ENCODE assay signal across 1 cellular context in the genomic region with DNA sequence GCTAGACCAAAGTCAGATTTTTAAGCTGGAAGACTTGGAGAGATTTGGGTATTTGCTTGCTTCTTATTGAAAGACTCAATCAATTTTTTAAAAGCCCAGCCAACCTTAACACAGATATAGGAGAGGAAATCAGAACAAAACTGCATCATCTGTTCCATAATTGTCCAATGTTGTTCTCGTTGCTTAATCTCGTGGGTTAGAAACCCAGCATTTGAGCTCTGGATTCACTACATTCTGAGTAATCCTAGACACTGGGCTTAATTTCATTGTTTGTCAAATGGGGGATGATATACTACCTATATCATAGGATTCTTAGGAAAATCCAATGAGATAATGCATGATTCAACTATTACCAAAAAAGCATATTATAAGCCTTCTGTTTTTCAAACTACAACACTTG.
TF ChIP-seq lines count a peak whose summit lies in the region.

No MANE protein-coding gene starts in this region.

TF ChIP-seq in SK-N-SH treated with all-trans-retinoic acid at 6 μM for 48 hours, 23 proteins besides CTCF, POLR2A, EP300 and RAD21 (continued from another document):
- TF ChIP-seq, protein P1, sequence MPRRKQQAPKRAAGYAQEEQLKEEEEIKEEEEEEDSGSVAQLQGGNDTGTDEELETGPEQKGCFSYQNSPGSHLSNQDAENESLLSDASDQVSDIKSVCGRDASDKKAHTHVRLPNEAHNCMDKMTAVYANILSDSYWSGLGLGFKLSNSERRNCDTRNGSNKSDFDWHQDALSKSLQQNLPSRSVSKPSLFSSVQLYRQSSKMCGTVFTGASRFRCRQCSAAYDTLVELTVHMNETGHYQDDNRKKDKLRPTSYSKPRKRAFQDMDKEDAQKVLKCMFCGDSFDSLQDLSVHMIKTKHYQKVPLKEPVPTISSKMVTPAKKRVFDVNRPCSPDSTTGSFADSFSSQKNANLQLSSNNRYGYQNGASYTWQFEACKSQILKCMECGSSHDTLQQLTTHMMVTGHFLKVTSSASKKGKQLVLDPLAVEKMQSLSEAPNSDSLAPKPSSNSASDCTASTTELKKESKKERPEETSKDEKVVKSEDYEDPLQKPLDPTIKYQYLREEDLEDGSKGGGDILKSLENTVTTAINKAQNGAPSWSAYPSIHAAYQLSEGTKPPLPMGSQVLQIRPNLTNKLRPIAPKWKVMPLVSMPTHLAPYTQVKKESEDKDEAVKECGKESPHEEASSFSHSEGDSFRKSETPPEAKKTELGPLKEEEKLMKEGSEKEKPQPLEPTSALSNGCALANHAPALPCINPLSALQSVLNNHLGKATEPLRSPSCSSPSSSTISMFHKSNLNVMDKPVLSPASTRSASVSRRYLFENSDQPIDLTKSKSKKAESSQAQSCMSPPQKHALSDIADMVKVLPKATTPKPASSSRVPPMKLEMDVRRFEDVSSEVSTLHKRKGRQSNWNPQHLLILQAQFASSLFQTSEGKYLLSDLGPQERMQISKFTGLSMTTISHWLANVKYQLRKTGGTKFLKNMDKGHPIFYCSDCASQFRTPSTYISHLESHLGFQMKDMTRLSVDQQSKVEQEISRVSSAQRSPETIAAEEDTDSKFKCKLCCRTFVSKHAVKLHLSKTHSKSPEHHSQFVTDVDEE (CRISPR knock-in tag; IDR thresholded peaks at IDR 0.05), result no peak
- TF ChIP-seq SNAI2 (CRISPR knock-in tag; IDR thresholded peaks at IDR 0.05) (no peak), PPARA (CRISPR knock-in tag; IDR thresholded peaks at IDR 0.05; ENCODE audit: borderline replicate concordance) (no peak), CSRNP3 (CRISPR knock-in tag; IDR thresholded peaks at IDR 0.05) (no peak), ISL1 (CRISPR knock-in tag; IDR thresholded peaks at IDR 0.05) (no peak; the same call in 1 of the 2 replicates)
